In genomic region chr18:44588466-44588865, GRCh38 we compare ENCODE assay signal across 19 cellular contexts.
"Had no signal": no experiment of that assay in that cellular context is flagged by ENCODE, and none has a peak within 500 bp of the region (broad histone marks: within the 10 kb centered on the region; RNA-seq: fewer than 3 reads in every experiment).

No MANE protein-coding gene starts in this region.

- H3K4me2 ChIP-seq: neural progenitor cell had no signal

- H3K27ac Mint-ChIP-seq: activated naive CD8-positive, alpha-beta T cell; brain; naive thymus-derived CD4-positive, alpha-beta T cell; neural progenitor cell; stimulated activated naive CD8-positive, alpha-beta T cell treated with anti-CD3 and anti-CD28 coated beads, Interleukin-15, amount 100 ng/mL, for 72 hours; T-helper 17 cell had no signal

- H3K4me1 Mint-ChIP-seq: naive thymus-derived CD4-positive, alpha-beta T cell; stimulated activated naive CD8-positive, alpha-beta T cell treated with anti-CD3 and anti-CD28 coated beads, Interleukin-15, amount 100 ng/mL, for 72 hours; T-helper 17 cell had no signal

- H3K36me3 ChIP-seq: colonic mucosa, neural progenitor cell, prostate gland, right atrium auricular region, upper lobe of right lung, WERI-Rb-1 had no signal

- H3K27me3 Mint-ChIP-seq: activated naive CD8-positive, alpha-beta T cell; brain; stimulated activated naive CD8-positive, alpha-beta T cell treated with anti-CD3 and anti-CD28 coated beads, Interleukin-15, amount 100 ng/mL, for 72 hours had no signal

- DNase-seq: activated CD4-positive, alpha-beta T cell treated with anti-CD3 and anti-CD28 coated beads for 1 hour; activated gamma-delta T cell; amniotic stem cell; caudate nucleus; colonic mucosa; mesendoderm; naive thymus-derived CD4-positive, alpha-beta T cell; stimulated activated CD4-positive, alpha-beta T cell treated with anti-CD3 and anti-CD28 coated beads, Interleukin-15, amount 100 ng/mL, for 24 hours; stimulated activated CD4-positive, alpha-beta T cell treated with anti-CD3 and anti-CD28 coated beads, Interleukin-2, amount 100 ng/mL, for 48 hours; stimulated activated naive CD8-positive, alpha-beta T cell treated with anti-CD3 and anti-CD28 coated beads, Interleukin-15, amount 100 ng/mL, for 72 hours; T-helper 17 cell; upper lobe of right lung; WERI-Rb-1 had no signal

- H2AFZ ChIP-seq: neural progenitor cell had no signal

- H3K4me3 Mint-ChIP-seq: activated naive CD8-positive, alpha-beta T cell; brain; naive thymus-derived CD4-positive, alpha-beta T cell; neural progenitor cell; stimulated activated naive CD8-positive, alpha-beta T cell treated with anti-CD3 and anti-CD28 coated beads, Interleukin-15, amount 100 ng/mL, for 72 hours; T-helper 17 cell had no signal

- H3K9me3 ChIP-seq: colonic mucosa, prostate gland, right atrium auricular region, upper lobe of right lung had no signal

- H3K27ac ChIP-seq: colonic mucosa, neural progenitor cell, prostate gland, right atrium auricular region, upper lobe of right lung, WERI-Rb-1 had no signal

- H3K9ac ChIP-seq: neural progenitor cell had no signal

- H3K4me3 ChIP-seq: colonic mucosa, neural progenitor cell, prostate gland, right atrium auricular region, skin epidermis, upper lobe of right lung had no signal

- H3K9me3 Mint-ChIP-seq: neural progenitor cell; stimulated activated naive CD8-positive, alpha-beta T cell treated with anti-CD3 and anti-CD28 coated beads, Interleukin-15, amount 100 ng/mL, for 72 hours had no signal

- H3K36me3 Mint-ChIP-seq: activated naive CD8-positive, alpha-beta T cell; brain; naive thymus-derived CD4-positive, alpha-beta T cell; neural progenitor cell had no signal

- H3K4me1 ChIP-seq: colonic mucosa, neural progenitor cell, prostate gland, upper lobe of right lung had no signal

- H3K27me3 ChIP-seq: colonic mucosa, neural progenitor cell, right atrium auricular region, upper lobe of right lung had no signal
